In the genomic region with DNA sequence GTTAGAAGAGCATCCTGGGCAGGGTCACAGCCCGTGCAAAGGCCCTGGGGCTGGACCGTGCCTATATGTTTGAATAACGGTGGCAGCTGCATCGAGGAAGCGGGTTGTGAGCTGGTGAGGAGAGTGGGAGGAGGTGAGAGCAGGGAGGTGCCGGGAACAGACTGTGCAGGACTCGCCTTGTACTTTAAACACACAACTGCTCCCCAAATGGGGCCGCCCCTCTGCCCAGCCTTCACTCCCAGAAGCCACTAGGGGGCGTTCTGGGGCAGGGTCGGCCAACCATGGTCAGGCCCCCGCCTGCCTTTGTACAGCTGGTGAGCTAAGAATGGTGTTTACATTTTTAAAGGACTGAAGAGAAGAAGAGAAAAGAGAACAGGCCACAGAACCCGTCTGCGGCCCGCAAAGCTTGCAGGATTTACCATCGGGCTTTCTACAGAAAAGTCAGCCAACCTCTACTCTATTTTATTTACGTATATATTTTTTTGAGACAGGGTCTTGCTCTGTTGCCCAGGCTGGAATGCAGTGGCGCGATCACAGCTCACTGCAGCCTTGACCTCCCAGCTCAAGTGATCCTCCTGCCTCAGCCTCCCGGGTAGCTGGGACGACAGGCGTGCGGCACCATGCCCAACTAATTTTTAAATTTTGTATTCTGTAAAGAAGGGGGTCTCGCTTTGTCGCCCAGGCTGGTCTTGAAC, we compare ENCODE assay signal across 8 cellular contexts. TPM values are rescaled to one million over a fixed set of nuclear protein-coding genes. Genes with fewer than 3 reads are reported as not detected.
DNase-seq lines count a peak whose midpoint lies in the region; ATAC-seq, FAIRE-seq and TF ChIP-seq lines count a peak whose summit lies in the region.
"Not testable (repeated sequence)": the region's sequence is repeated elsewhere in the genome, so short reads cannot be mapped to it uniquely, and the experiment has no call there.

No MANE protein-coding gene starts in this region.

- H3K79me2 ChIP-seq in endothelial cell of umbilical vein (ENCODE audit: control insufficient read depth, insufficient read depth, low read length); HepG2 (ENCODE audit: insufficient read depth, low read length): not testable (repeated sequence)

- DNase-seq in A549 (ENCODE audit: low read depth in 1 of 2, low spot score in 1 of 2) (peak; percentile 41 to 48), NB4 (ENCODE audit: low read depth) (peak; percentile 64), T1000 (lab: John Stamatoyannopoulos, UW) (peak; percentile 6), endothelial cell of umbilical vein (ENCODE audit: low read depth, low spot score) (peak; percentile 36), HepG2 (ENCODE audit: low spot score) (peak; percentile 47)
- peak; percentile 42 for DNase-seq in activated T-helper 2 cell treated with anti-CD3 and anti-CD28 coated beads, Interferon-gamma antibody, Interleukin-2, Interleukin-4, amounts not matched to agents 10 μg/mL and 5 μg/mL and 100 μg/mL, durations not matched to agents 14 hours and 24 hours and 36 hours (ENCODE audit: low spot score)
- peak; percentile 33 to 51 (median 44) for DNase-seq in stimulated activated CD4-positive, alpha-beta T cell treated with anti-CD3 and anti-CD28 coated beads, Interleukin-12 subunit alpha, Interleukin-12 subunit beta, amount 100 ng/mL, for 48 hours (ENCODE audit: low read depth in 2 of 3, low spot score in 1 of 3)

- BruUV-seq in endothelial cell of umbilical vein (replicated peaks; lab: Mats Ljungman, UMichigan); HepG2 (replicated peaks; lab: Mats Ljungman, UMichigan): not testable (repeated sequence)

- not testable (repeated sequence) for H2AFZ ChIP-seq in endothelial cell of umbilical vein (ENCODE audit: low read depth, low read length); HepG2 (ENCODE audit: low read length)

- peak; percentile 76 to 88 for ATAC-seq in A549
- peak; percentile 81 for ATAC-seq in HepG2

- not testable (repeated sequence) for FAIRE-seq in A549 (lab: Jason Lieb, UNC)
- FAIRE-seq in endothelial cell of umbilical vein (lab: Jason Lieb, UNC) (peak; percentile 93), HepG2 (lab: Jason Lieb, UNC) (peak; percentile 82)

- not testable (repeated sequence) for TF ChIP-seq POLR2A in A549 (IDR thresholded peaks at IDR 0.05; ENCODE audit: low read length); NB4 (IDR thresholded peaks at IDR 0.05; ENCODE audit: extremely low read depth, insufficient read length); endothelial cell of umbilical vein (IDR thresholded peaks at IDR 0.05; ENCODE audit: low read depth, low read length); HepG2 (IDR thresholded peaks at IDR 0.05; ENCODE audit: insufficient read depth in 1 of 2, low read depth in 2 of 2, low read length in 2 of 2)

- CTCF ChIA-PET in A549 (lab: Yijun Ruan, JAX) (interaction anchor here (0.6 to 17.3 kb wide), 16 partner anchors 8 to 272 kb away, joined by 3 to 202 read pairs (median 4); a partner anchor contains a TSS), endothelial cell of umbilical vein (lab: Charles Lee) (interaction anchor here (0.6 to 4.1 kb wide), 20 partner anchors 11 to 206 kb away, joined by 3 to 124 read pairs (median 4); no protein-coding TSS in a partner anchor), HepG2 (lab: Yijun Ruan, JAX; ENCODE audit: low intra/inter-chr PET ratio, low total read pairs) (interaction anchor here (2.2 kb wide), 1 partner anchor 148 kb away, joined by 8 read pairs; no protein-coding TSS in a partner anchor)

- H3K27ac ChIP-seq in A549; endothelial cell of umbilical vein (ENCODE audit: insufficient read depth, low read depth, low read length); HepG2 (ENCODE audit: extremely low read length, insufficient read depth, low read length): not testable (repeated sequence)

- not testable (repeated sequence) for H3K9me3 Mint-ChIP-seq in activated T-helper 2 cell treated with anti-CD3 and anti-CD28 coated beads, Interferon-gamma antibody, Interleukin-2, Interleukin-4, amounts not matched to agents 10 μg/mL and 5 μg/mL and 100 μg/mL, durations not matched to agents 14 hours and 24 hours and 36 hours

- not testable (repeated sequence) for H3K9me3 ChIP-seq in A549; endothelial cell of umbilical vein (replicated peaks; ENCODE audit: control insufficient read depth, insufficient read depth, low read length); HepG2 (ENCODE audit: low read length)

- TF ChIP-seq EP300 in A549 (IDR thresholded peaks at IDR 0.05); HepG2 (IDR thresholded peaks at IDR 0.05; ENCODE audit: low read depth in 2 of 2, low read length in 2 of 2); HepG2 (CRISPR knock-in tag; IDR thresholded peaks at IDR 0.05; ENCODE audit: borderline replicate concordance): not testable (repeated sequence)

- in situ Hi-C loops in HepG2 (cut with HindIII; ENCODE audit: extremely low pct_ligation_motif_present, low pct_unique_long_range_greater_than_20kb) = loop anchor here (5.0 kb wide), 1 partner anchor 147 kb away; no protein-coding TSS in a partner anchor

- 58% methylated on average over 24 of the region's 24 CpGs for WGBS in A549 (ENCODE audit: missing lambda C conversion rate)
- WGBS in HepG2 (ENCODE audit: low lambda C conversion rate) = 33% methylated on average over 23 of the region's 24 CpGs

- not testable (repeated sequence) for H4K20me1 ChIP-seq in endothelial cell of umbilical vein (replicated peaks; ENCODE audit: control insufficient read depth, extremely low read depth, insufficient read depth, low read length); HepG2 (ENCODE audit: insufficient read depth, low read length)

- H3K27ac Mint-ChIP-seq in activated T-helper 2 cell treated with anti-CD3 and anti-CD28 coated beads, Interferon-gamma antibody, Interleukin-2, Interleukin-4, amounts not matched to agents 10 μg/mL and 5 μg/mL and 100 μg/mL, durations not matched to agents 14 hours and 24 hours and 36 hours = not testable (repeated sequence)

- H3K4me3 ChIP-seq in A549; NB4 (ENCODE audit: low read depth, low read length); endothelial cell of umbilical vein (replicated peaks in 1 of 3; ENCODE audit: insufficient read depth in 1 of 3, low read depth in 1 of 3, low read length in 3 of 3); HepG2 (replicated peaks in 1 of 3; ENCODE audit: insufficient read depth in 1 of 3, low read depth in 2 of 3, low read length in 3 of 3): not testable (repeated sequence)

- dilution Hi-C loops in endothelial cell of umbilical vein (cut with MboI; ENCODE audit: extremely low pct_ligation_motif_present, low sequenced_read_pairs) = not testable (repeated sequence)

- H3K4me1 ChIP-seq in A549; endothelial cell of umbilical vein (ENCODE audit: control insufficient read depth, extremely low read depth, insufficient read depth, low read length): not testable (repeated sequence)
- H3K4me1 ChIP-seq in HepG2 (ENCODE audit: insufficient read depth, low read length) = peaks cover 11% of the 10 kb centered on the region

- TF ChIP-seq RAD21 in A549 (conservative IDR thresholded peaks at IDR 0.05 in 1 of 2, IDR thresholded peaks at IDR 0.05 in 1 of 2) (peak; percentile 47 to 55; a peak in 4 of 5 replicates), HepG2 (CRISPR knock-in tag; IDR thresholded peaks at IDR 0.05) (peak; percentile 62)

- not testable (repeated sequence) for H3K36me3 Mint-ChIP-seq in activated T-helper 2 cell treated with anti-CD3 and anti-CD28 coated beads, Interferon-gamma antibody, Interleukin-2, Interleukin-4, amounts not matched to agents 10 μg/mL and 5 μg/mL and 100 μg/mL, durations not matched to agents 14 hours and 24 hours and 36 hours (ENCODE audit: low read depth)

- TF ChIP-seq CTCF in A549 (IDR thresholded peaks at IDR 0.05) (peak; percentile 61), GM12873 (IDR thresholded peaks at IDR 0.05; ENCODE audit: insufficient read depth, low read depth, low read length, missing control alignments) (peak; percentile 73), NB4 (IDR thresholded peaks at IDR 0.05; ENCODE audit: low read depth, low read length) (peak; percentile 65), endothelial cell of umbilical vein (IDR thresholded peaks at IDR 0.05; ENCODE audit: extremely low read depth in 1 of 2, insufficient read depth in 1 of 2, low read depth in 1 of 2, low read length in 2 of 2) (peak; percentile 51 to 70), HepG2 (CRISPR knock-in tag; IDR thresholded peaks at IDR 0.05) (peak; percentile 75)

- not testable (repeated sequence) for H3K36me3 ChIP-seq in endothelial cell of umbilical vein (ENCODE audit: control insufficient read depth in 2 of 2, extremely low read depth in 1 of 2, insufficient read depth in 2 of 2, low read length in 2 of 2); HepG2 (replicated peaks in 1 of 2; ENCODE audit: control insufficient read depth in 1 of 2, insufficient read depth in 2 of 2, low read length in 2 of 2)

- H3K9me1 ChIP-seq in endothelial cell of umbilical vein (replicated peaks; ENCODE audit: control insufficient read depth, extremely low read depth, insufficient read depth, low read length) = not testable (repeated sequence)

- not testable (repeated sequence) for H3K4me3 Mint-ChIP-seq in activated T-helper 2 cell treated with anti-CD3 and anti-CD28 coated beads, Interferon-gamma antibody, Interleukin-2, Interleukin-4, amounts not matched to agents 10 μg/mL and 5 μg/mL and 100 μg/mL, durations not matched to agents 14 hours and 24 hours and 36 hours (ENCODE audit: low read depth)

- POLR2A ChIA-PET in A549 (lab: Yijun Ruan, JAX); HepG2 (lab: Yijun Ruan, JAX): not testable (repeated sequence)
- POLR2A ChIA-PET in endothelial cell of umbilical vein (lab: Charles Lee) = interaction anchor here (1.0 kb wide), 1 partner anchor 148 kb away, joined by 4 read pairs; no protein-coding TSS in a partner anchor

- not testable (repeated sequence) for H3K9ac ChIP-seq in endothelial cell of umbilical vein (replicated peaks; ENCODE audit: extremely low read depth, insufficient read depth, low read length); HepG2 (ENCODE audit: insufficient read depth, low read depth, low read length)

- intact Hi-C loops in activated T-helper 2 cell treated with anti-CD3 and anti-CD28 coated beads, Interferon-gamma antibody, Interleukin-2, Interleukin-4, amounts not matched to agents 10 μg/mL and 5 μg/mL and 100 μg/mL, durations not matched to agents 14 hours and 24 hours and 36 hours (cut with micrococcal nuclease) = loop anchor here (10.0 kb wide), 2 partner anchors 85 to 285 kb away; no protein-coding TSS in a partner anchor
- intact Hi-C loops in endothelial cell of umbilical vein (cut with micrococcal nuclease) = loop anchor here (1.0 to 2.0 kb wide), 3 partner anchors 51 to 206 kb away; no protein-coding TSS in a partner anchor
- intact Hi-C loops in HepG2 (cut with micrococcal nuclease; ENCODE audit: unreplicated experiment) = not testable (repeated sequence)

- peaks cover 3 to 11% of the 10 kb centered on the region in 2 experiments for H3K27me3 ChIP-seq in endothelial cell of umbilical vein (ENCODE audit: control insufficient read depth in 2 of 2, insufficient read depth in 2 of 2, low read length in 2 of 2)
- H3K27me3 ChIP-seq in HepG2 (ENCODE audit: control insufficient read depth in 1 of 2, insufficient read depth in 2 of 2, low read length in 2 of 2) = not testable (repeated sequence)

- peaks cover 18% of the 10 kb centered on the region for H3K27me3 Mint-ChIP-seq in activated T-helper 2 cell treated with anti-CD3 and anti-CD28 coated beads, Interferon-gamma antibody, Interleukin-2, Interleukin-4, amounts not matched to agents 10 μg/mL and 5 μg/mL and 100 μg/mL, durations not matched to agents 14 hours and 24 hours and 36 hours (ENCODE audit: low read depth)

- H3K4me2 ChIP-seq in A549; endothelial cell of umbilical vein (ENCODE audit: insufficient read depth, low read length); HepG2 (ENCODE audit: low read depth, low read length): not testable (repeated sequence)

- H3K4me1 Mint-ChIP-seq in activated T-helper 2 cell treated with anti-CD3 and anti-CD28 coated beads, Interferon-gamma antibody, Interleukin-2, Interleukin-4, amounts not matched to agents 10 μg/mL and 5 μg/mL and 100 μg/mL, durations not matched to agents 14 hours and 24 hours and 36 hours (ENCODE audit: low read depth) = peaks cover 17% of the 10 kb centered on the region

RNA-seq across cellular contexts. Expression of a gene that starts 5.7 kb away (rescaled TPM):
- polyA plus RNA-seq in A549 (2011; rRNA removed) = 3.9 and 5.6 TPM in 2 replicates
- 5.9 and 7.9 TPM in 2 replicates for polyA plus RNA-seq in A549 (2012; cell fraction: cytosol; rRNA removed)
- 14.3 and 26.1 TPM in 2 replicates for polyA plus RNA-seq in A549 (2012; cell fraction: nucleus; rRNA removed)
- polyA plus RNA-seq in A549 (2017; fragmentation: RNase III; extraction: RNeasy Plus Mini Kit Qiagen cat#74134 plus additional on column Dnase treatment) = 5.4 to 7.4 TPM (median 6.0 TPM) in 3 replicates
- 9.9 and 18.0 TPM in 2 replicates for polyA minus RNA-seq in A549 (2011; rRNA and poly(A)+ RNA removed)
- total RNA-seq in activated T-helper 2 cell treated with anti-CD3 and anti-CD28 coated beads, Interferon-gamma antibody, Interleukin-2, Interleukin-4, amounts not matched to agents 10 μg/mL and 5 μg/mL and 100 μg/mL, durations not matched to agents 14 hours and 24 hours and 36 hours = 10.7 and 11.3 TPM in 2 replicates
- total RNA-seq in endothelial cell of umbilical vein = 5.4 and 7.3 TPM in 2 replicates
- polyA plus RNA-seq in endothelial cell of umbilical vein = 8.3 and 9.0 TPM in 2 replicates
- polyA plus RNA-seq in endothelial cell of umbilical vein (2011; cell fraction: cytosol; rRNA removed) = 2.9 and 3.6 TPM in 2 replicates
- 12.1 and 14.1 TPM in 2 replicates for polyA plus RNA-seq in endothelial cell of umbilical vein (2011; cell fraction: nucleus; rRNA removed)
- 3.2 and 5.6 TPM in 2 replicates for polyA plus RNA-seq in endothelial cell of umbilical vein (2012)
- 12.1 and 24.4 TPM in 2 replicates for polyA minus RNA-seq in endothelial cell of umbilical vein
- polyA minus RNA-seq in endothelial cell of umbilical vein (2011; cell fraction: cytosol; rRNA and poly(A)+ RNA removed) = 8.3 TPM
- polyA minus RNA-seq in endothelial cell of umbilical vein (2011; cell fraction: nucleus; rRNA and poly(A)+ RNA removed) = 9.6 and 16.1 TPM in 2 replicates
- 0.41 and 0.49 TPM in 2 replicates for total RNA-seq in HepG2 (2016; rRNA removed; fragmentation: Illumina TruSeq; extraction: Trizol)
- total RNA-seq in HepG2 (2016; cell fraction: cytosol; rRNA removed; fragmentation: Illumina TruSeq; extraction: Trizol; ENCODE audit: low read depth) = 0.26 and 0.61 TPM in 2 replicates
- total RNA-seq in HepG2 (2016; cell fraction: insoluble cytoplasmic fraction; rRNA removed; fragmentation: Illumina TruSeq; extraction: Trizol) = 0.37 and 0.69 TPM in 2 replicates
- total RNA-seq in HepG2 (2016; cell fraction: membrane; rRNA removed; fragmentation: Illumina TruSeq; extraction: Trizol) = 0.59 and 1.0 TPM in 2 replicates
- 0.50 and 0.56 TPM in 2 replicates for total RNA-seq in HepG2 (2016; cell fraction: nucleus; rRNA removed; fragmentation: Illumina TruSeq; extraction: Trizol)
- polyA plus RNA-seq in HepG2 (2011; rRNA removed) = 1.7 and 1.9 TPM in 2 replicates
- 0.95 and 1.3 TPM in 2 replicates for polyA plus RNA-seq in HepG2 (2011; cell fraction: cytosol; rRNA removed)
- 7.9 and 10.6 TPM in 2 replicates for polyA plus RNA-seq in HepG2 (2011; cell fraction: nucleus; rRNA removed)
- 1.6 and 3.4 TPM in 2 replicates for polyA plus RNA-seq in HepG2 (2012)
- polyA plus RNA-seq in HepG2 (2016; cell fraction: cytosol; fragmentation: Illumina TruSeq; extraction: Trizol; ENCODE audit: low read depth) = 0.20 and 0.24 TPM in 2 replicates
- polyA plus RNA-seq in HepG2 (2016; cell fraction: insoluble cytoplasmic fraction; fragmentation: Illumina TruSeq; extraction: Trizol; ENCODE audit: low read depth) = 1.5 TPM in 2 replicates
- polyA plus RNA-seq in HepG2 (2016; cell fraction: membrane; fragmentation: Illumina TruSeq; extraction: Trizol; ENCODE audit: low read depth) = 0.41 and 0.47 TPM in 2 replicates
- polyA plus RNA-seq in HepG2 (2016; cell fraction: nucleus; fragmentation: Illumina TruSeq; extraction: Trizol; ENCODE audit: insufficient read depth, low read depth) = 1.1 and 1.2 TPM in 2 replicates
- 6.1 and 14.3 TPM in 2 replicates for polyA minus RNA-seq in HepG2 (2011; rRNA and poly(A)+ RNA removed; ENCODE audit: low replicate concordance)
- polyA minus RNA-seq in HepG2 (2011; cell fraction: cytosol; rRNA and poly(A)+ RNA removed) = 0.62 and 0.99 TPM in 2 replicates
- 2.0 and 2.2 TPM in 2 replicates for polyA minus RNA-seq in HepG2 (2011; cell fraction: nucleus; rRNA and poly(A)+ RNA removed)

Comparison
In these comparisons a context has a peak if more than half of its experiments do, and no peak if none do; other contexts are left out.
1. DNase-seq: peak in every context shown above with its lines; median percentile 64 in NB4; 47 in HepG2; 44 in A549; 44 in stimulated activated CD4-positive, alpha-beta T cell treated with anti-CD3 and anti-CD28 coated beads, Interleukin-12 subunit alpha, Interleukin-12 subunit beta, amount 100 ng/mL, for 48 hours; 42 in activated T-helper 2 cell treated with anti-CD3 and anti-CD28 coated beads, Interferon-gamma antibody, Interleukin-2, Interleukin-4, amounts not matched to agents 10 μg/mL and 5 μg/mL and 100 μg/mL, durations not matched to agents 14 hours and 24 hours and 36 hours; 36 in endothelial cell of umbilical vein; 6 in T1000.